10 cellular contexts compared by ENCODE assay signal in the genomic region with DNA sequence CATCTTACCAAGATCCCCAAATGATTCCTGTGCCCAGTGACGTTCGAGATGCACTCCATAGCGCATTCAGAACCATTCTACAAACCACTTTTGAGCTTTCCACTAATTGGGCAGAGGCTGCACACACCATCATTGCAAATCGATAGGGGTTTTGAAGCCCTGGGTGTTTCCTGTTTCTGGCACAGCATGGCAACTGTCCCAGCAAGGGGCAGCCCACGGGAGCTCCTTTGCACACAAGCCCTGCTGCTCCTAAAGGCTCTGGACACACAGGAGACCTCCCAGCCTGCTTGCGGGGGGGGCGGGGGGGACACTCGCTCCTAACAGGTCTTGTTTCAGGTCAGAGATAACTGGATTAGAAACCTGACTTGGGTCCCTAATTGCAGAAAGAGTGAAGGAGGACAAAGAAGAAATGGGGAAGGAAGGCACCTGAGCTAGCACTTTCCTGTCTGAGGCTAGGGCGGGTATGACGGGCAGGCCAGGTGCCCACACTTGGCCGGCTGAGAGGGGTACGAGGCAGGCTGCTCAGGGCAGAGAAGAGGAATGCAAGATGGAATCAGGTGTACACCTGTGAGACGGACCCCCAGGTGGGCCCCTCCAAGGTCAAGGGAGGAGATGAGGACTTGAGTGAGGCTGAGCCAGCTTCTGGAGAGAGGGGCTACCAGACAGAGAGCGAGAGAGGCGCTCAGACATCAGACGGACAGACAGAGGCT. TPM values are rescaled to one million over a fixed set of nuclear protein-coding genes. Genes with fewer than 3 reads are reported as not detected.
DNase-seq lines count a peak whose midpoint lies in the region; ATAC-seq, FAIRE-seq and TF ChIP-seq lines count a peak whose summit lies in the region.
"Had no signal": no experiment of that assay in that cellular context is flagged by ENCODE, and none has a peak within 500 bp of the region (broad histone marks: within the 10 kb centered on the region; RNA-seq: fewer than 3 reads in every experiment).

No MANE protein-coding gene starts in this region.

- H3K9me3 ChIP-seq in breast epithelium: no peaks in the 10 kb centered on the region
- H3K9me3 ChIP-seq in muscle layer of colon (ENCODE audit: low read length): no peaks in the 10 kb centered on the region
- no peaks in the 10 kb centered on the region for H3K9me3 ChIP-seq in transverse colon

- TF ChIP-seq EP300 in transverse colon (IDR thresholded peaks at IDR 0.05; ENCODE audit: low read depth): no peak

- in situ Hi-C loops in transverse colon (cut with MboI; ENCODE audit: low pct_ligation_motif_present in 1 of 4, low pct_unique_long_range_greater_than_20kb in 1 of 4, low sequenced_read_pairs in 3 of 4): no loop called here

- no peaks in the 10 kb centered on the region for H3K4me1 ChIP-seq in breast epithelium
- H3K4me1 ChIP-seq in muscle layer of colon (ENCODE audit: insufficient read depth, low read length): no peaks in the 10 kb centered on the region
- peaks cover 0 to 18% (median 14%) of the 10 kb centered on the region in 4 donors for H3K4me1 ChIP-seq in transverse colon

- DNase-seq in Right ventricle myocardium superior: no peak
- DNase-seq in left ventricle myocardium superior: no peak
- DNase-seq in breast epithelium (ENCODE audit: low spot score in 2 of 2): no peak
- no peak for DNase-seq in transverse colon
- DNase-seq in D721Med (ENCODE audit: insufficient read length, low spot score): no peak
- DNase-seq in GOT3 (lab: John Stamatoyannopoulos, UW): no peak

- H3K27me3 ChIP-seq in breast epithelium (peaks cover 0 to 3% of the 10 kb centered on the region in 2 donors), muscle layer of colon (ENCODE audit: control insufficient read depth in 1 of 2, insufficient read depth in 2 of 2, low read length in 2 of 2) (peaks cover 0 to 13% of the 10 kb centered on the region in 2 donors), transverse colon (no peaks in the 10 kb centered on the region)

- intact Hi-C loops in Right ventricle myocardium superior (cut with DNase I) (no loop called here), left ventricle myocardium superior (cut with micrococcal nuclease) (no loop called here), breast epithelium (cut with DNase I; ENCODE audit: low total_unique reads) (no loop called here), transverse colon (cut with DNase I; ENCODE audit: low total_unique reads) (no loop called here)

- 36 to 39% methylated on average over 5 to 15 of the region's 16 CpGs for WGBS in transverse colon (ENCODE audit: low coverage in 1 of 2), 2 donors

- no peaks in the 10 kb centered on the region for H3K36me3 ChIP-seq in breast epithelium
- H3K36me3 ChIP-seq in muscle layer of colon (ENCODE audit: insufficient read depth, low read length): no peaks in the 10 kb centered on the region
- no peaks in the 10 kb centered on the region for H3K36me3 ChIP-seq in transverse colon

- peak; percentile 13 for ATAC-seq in Right ventricle myocardium superior (ENCODE audit: poor library complexity)
- ATAC-seq in left ventricle myocardium superior: no peak
- ATAC-seq in HG03159 (IDR thresholded peaks at IDR 0.05; ENCODE audit: unreplicated experiment): no peak

- TF ChIP-seq CTCF in breast epithelium (IDR thresholded peaks at IDR 0.05): no peak
- TF ChIP-seq CTCF in transverse colon (IDR thresholded peaks at IDR 0.05): no peak
- no peak for TF ChIP-seq CTCF in D721Med (IDR thresholded peaks at IDR 0.05; ENCODE audit: insufficient read depth, missing control alignments)

- FAIRE-seq in D721Med (lab: Jason Lieb, UNC): no peak

- no peak for TF ChIP-seq POLR2A in breast epithelium (IDR thresholded peaks at IDR 0.05)
- no peak for TF ChIP-seq POLR2A in transverse colon (IDR thresholded peaks at IDR 0.05)

- H3K4me3 ChIP-seq in breast epithelium (peak overlapping the region; percentile 46 to 83 (median 58)), muscle layer of colon (ENCODE audit: low read depth in 1 of 2, low read length in 2 of 2) (peak overlapping the region; percentile 40 to 56), transverse colon (peak overlapping the region in 3 of 4 donors; percentile 38 to 66 (median 49))

- H3K27ac ChIP-seq in breast epithelium (peak overlapping the region in 1 of 2 donors; percentile 67), muscle layer of colon (ENCODE audit: low read depth, low read length) (no peak overlapping the region), transverse colon (peak overlapping the region; percentile 68 to 78 (median 74))
- H3K27ac ChIP-seq: C4-2B had no signal

- H3K9ac ChIP-seq in muscle layer of colon (ENCODE audit: low read length): no peak overlapping the region

RNA-seq across cellular contexts. Expression of a gene that starts 0.8 kb away (rescaled TPM):
- total RNA-seq in Right ventricle myocardium superior (1.1 TPM), left ventricle myocardium superior (1.3 TPM), breast epithelium (10 to 100 TPM in 2 of 3 donors, 1 to 10 TPM in 1; 7.4 to 41.1 (median 33.4) TPM), transverse colon (10 to 100 TPM; 21.3 to 55.7 (median 44.6) TPM)
- total RNA-seq: fibroblast of lung had no signal

RNA-seq across cellular contexts. Expression of a gene that starts 44.9 kb away (rescaled TPM):
- total RNA-seq in Right ventricle myocardium superior (0.27 TPM), left ventricle myocardium superior (not detected), breast epithelium (not detected), transverse colon (not detected)
- total RNA-seq: fibroblast of lung had no signal
